ENCODE assay signal across 1 cellular context in genomic region chr20:35619196-35620095, GRCh38.
A peak's percentile ranks its signal among the peaks of the same experiment; 100 is the strongest.
TF ChIP-seq lines count a peak whose summit lies in the region.

No MANE protein-coding gene starts in this region.

TF ChIP-seq in HepG2, 621 proteins besides CTCF, POLR2A, EP300 and RAD21 (continued from another document and continues in another):
- TF ChIP-seq PAXIP1 (CRISPR knock-in tag; conservative IDR thresholded peaks at IDR 0.05) (peak; percentile 56), HNRNPL (IDR thresholded peaks at IDR 0.05; ENCODE audit: low read depth, low read length) (0 out of 2 replicates have a peak, but pooled peaks have one; percentile 31), HES4 (CRISPR knock-in tag; IDR thresholded peaks at IDR 0.05; ENCODE audit: borderline replicate concordance) (peak; percentile 87; the same call in 1 of the 2 replicates), MED8 (CRISPR knock-in tag; IDR thresholded peaks at IDR 0.05; ENCODE audit: insufficient replicate concordance) (no peak), POGK (CRISPR knock-in tag; conservative IDR thresholded peaks at IDR 0.05) (peak; percentile 98), DNMT3B (CRISPR knock-in tag; conservative IDR thresholded peaks at IDR 0.05) (peak; percentile 57; the same call in 1 of the 2 replicates), ZNF687 (CRISPR knock-in tag; IDR thresholded peaks at IDR 0.05) (peak; percentile 97), ZSCAN29 (CRISPR knock-in tag; conservative IDR thresholded peaks at IDR 0.05) (0 out of 2 replicates have a peak, but pooled peaks have one; percentile 70), IRF9 (CRISPR knock-in tag; IDR thresholded peaks at IDR 0.05; ENCODE audit: borderline replicate concordance) (peak; percentile 97), ZBTB43 (CRISPR knock-in tag; conservative IDR thresholded peaks at IDR 0.05) (0 out of 2 replicates have a peak, but pooled peaks have one; percentile 80), HNF1B (CRISPR knock-in tag; IDR thresholded peaks at IDR 0.05) (peak; percentile 78; the same call in 1 of the 2 replicates), RXRA (CRISPR knock-in tag; IDR thresholded peaks at IDR 0.05) (peak; percentile 89), ZSCAN30 (CRISPR knock-in tag; IDR thresholded peaks at IDR 0.05) (no peak), NFRKB (IDR thresholded peaks at IDR 0.05) (no peak), ZNF446 (CRISPR knock-in tag; IDR thresholded peaks at IDR 0.05) (peak; percentile 74; the same call in 1 of the 2 replicates), ELF4 (CRISPR knock-in tag; IDR thresholded peaks at IDR 0.05; ENCODE audit: borderline replicate concordance) (no peak), ZNF770 (CRISPR knock-in tag; IDR thresholded peaks at IDR 0.05) (no peak), ZNF354B (CRISPR knock-in tag; IDR thresholded peaks at IDR 0.05) (0 out of 2 replicates have a peak, but pooled peaks have one; percentile 82), SUZ12 (IDR thresholded peaks at IDR 0.05; ENCODE audit: low read depth, low read length) (no peak), ZNF800 (CRISPR knock-in tag; IDR thresholded peaks at IDR 0.05) (peak; percentile 65), MEIS1 (CRISPR knock-in tag; IDR thresholded peaks at IDR 0.05; ENCODE audit: borderline replicate concordance) (peak; percentile 93), ZNF510 (CRISPR knock-in tag; IDR thresholded peaks at IDR 0.05; ENCODE audit: low read depth) (peak; percentile 93; the same call in 1 of the 2 replicates), CCAR2 (optimal IDR thresholded peaks at IDR 0.05; ENCODE audit: low read depth, low read length) (no peak), SIX1 (CRISPR knock-in tag; IDR thresholded peaks at IDR 0.05; ENCODE audit: borderline replicate concordance) (peak; percentile 56; the same call in 1 of the 2 replicates), PAF1 (CRISPR knock-in tag; IDR thresholded peaks at IDR 0.05) (peak; percentile 65; the same call in 1 of the 2 replicates), ZNF652 (CRISPR knock-in tag; IDR thresholded peaks at IDR 0.05; ENCODE audit: borderline replicate concordance, low read depth) (no peak), HOXA3 (CRISPR knock-in tag; IDR thresholded peaks at IDR 0.05) (peak; percentile 90), ZZZ3 (CRISPR knock-in tag; IDR thresholded peaks at IDR 0.05; ENCODE audit: borderline replicate concordance) (peak; percentile 75; the same call in 1 of the 2 replicates), RBM39 (IDR thresholded peaks at IDR 0.05; ENCODE audit: low read depth, low read length, poor library complexity, severe bottlenecking) (peak; percentile 97), MTA3 (CRISPR knock-in tag; IDR thresholded peaks at IDR 0.05) (no peak), ZNF574 (CRISPR knock-in tag; IDR thresholded peaks at IDR 0.05) (peak; percentile 88), ZNF256 (CRISPR knock-in tag; conservative IDR thresholded peaks at IDR 0.05) (0 out of 2 replicates have a peak, but pooled peaks have one; percentile 74), ATAD3A (CRISPR knock-in tag; IDR thresholded peaks at IDR 0.05) (no peak), ZKSCAN5 (CRISPR knock-in tag; IDR thresholded peaks at IDR 0.05) (no peak), BRCA1 (CRISPR knock-in tag; IDR thresholded peaks at IDR 0.05) (no peak; the same call in 1 of the 2 replicates), IRF1 (CRISPR knock-in tag; IDR thresholded peaks at IDR 0.05; ENCODE audit: low read depth) (0 out of 2 replicates have a peak, but pooled peaks have one; percentile 64)
